8 cellular contexts compared by ENCODE assay signal in the genomic region with DNA sequence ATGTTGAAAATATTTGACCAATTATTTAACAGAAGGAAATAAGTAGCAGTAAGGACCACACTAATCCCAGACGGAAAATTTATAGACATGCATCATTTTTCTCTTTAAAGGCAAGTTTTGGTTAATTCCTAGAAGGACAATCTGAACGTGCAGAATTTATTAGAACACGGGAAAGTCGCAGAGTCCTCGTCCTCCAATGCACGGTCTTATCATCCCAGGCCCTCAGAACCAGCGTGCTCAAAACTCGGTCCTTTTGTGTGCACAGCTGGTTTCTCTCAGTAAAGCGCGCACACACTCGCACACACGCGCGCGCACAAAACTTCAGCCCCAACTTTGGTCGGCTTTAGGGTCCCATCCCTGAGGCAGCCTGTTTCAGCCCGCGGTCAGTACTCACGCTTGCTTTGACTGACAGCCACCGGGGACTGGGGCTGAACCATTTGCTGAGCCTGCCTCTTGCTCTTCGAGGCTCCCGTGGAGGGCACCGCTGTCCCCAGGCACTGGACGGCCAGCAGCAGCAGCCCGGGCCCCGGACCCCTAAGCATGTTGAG. TPM values are rescaled to one million over a fixed set of nuclear protein-coding genes. Genes with fewer than 3 reads are reported as not detected.
DNase-seq lines count a peak whose midpoint lies in the region; ATAC-seq and TF ChIP-seq lines count a peak whose summit lies in the region.

No MANE protein-coding gene starts in this region.

- intact Hi-C loops in right cardiac atrium (cut with DNase I) (no loop called here), gastrocnemius medialis (cut with DNase I; ENCODE audit: low total_unique reads) (loop anchor here (5.0 to 10.0 kb wide), 2 partner anchors 38 to 621 kb away; no protein-coding TSS in a partner anchor)

- peak overlapping the region; percentile 95 for H3K4me2 ChIP-seq in BLaER1

- peaks cover 6% of the 10 kb centered on the region for H3K4me1 Mint-ChIP-seq in activated T-helper 17 cell treated with anti-CD3 and anti-CD28 coated beads, Interleukin-2, amount 50 U/mL, for 72 hours

- no peaks in the 10 kb centered on the region for H3K9me3 ChIP-seq in BLaER1
- H3K9me3 ChIP-seq in right cardiac atrium (ENCODE audit: control insufficient read depth, low read length): no peaks in the 10 kb centered on the region
- H3K9me3 ChIP-seq in gastrocnemius medialis: no peaks in the 10 kb centered on the region

- no peaks in the 10 kb centered on the region for H3K36me3 ChIP-seq in BLaER1
- no peaks in the 10 kb centered on the region for H3K36me3 ChIP-seq in gastrocnemius medialis

- in situ Hi-C loops in gastrocnemius medialis (cut with MboI; ENCODE audit: low sequenced_read_pairs in 4 of 4): no loop called here

- DNase-seq in right cardiac atrium (peak in 2 of 3 donors; percentile 51 to 77), gastrocnemius medialis (no peak), SHP77 (lab: John Stamatoyannopoulos, UW) (no peak), NCI-H2029 treated with DMSO at 0.1 percent for 48 hours (lab: John Stamatoyannopoulos, UW) (no peak)

- no peak for TF ChIP-seq CTCF in gastrocnemius medialis (IDR thresholded peaks at IDR 0.05 in 4 of 5, conservative IDR thresholded peaks at IDR 0.05 in 1 of 5)

- H3K27me3 ChIP-seq in BLaER1 (peaks cover 40% of the 10 kb centered on the region), right cardiac atrium (ENCODE audit: control insufficient read depth, insufficient read depth) (no peaks in the 10 kb centered on the region), gastrocnemius medialis (peaks cover 10 to 42% (median 17%) of the 10 kb centered on the region in 3 donors)

- WGBS in right cardiac atrium: 2% methylated on average over 26 of the region's 26 CpGs

- no peak overlapping the region; the same call in 1 of the 2 replicates for H3K9ac ChIP-seq in BLaER1

- H3K4me3 Mint-ChIP-seq in activated T-helper 17 cell treated with anti-CD3 and anti-CD28 coated beads, Interleukin-2, amount 50 U/mL, for 72 hours: peak overlapping the region; percentile 74

- peaks cover 4% of the 10 kb centered on the region for H3K9me3 Mint-ChIP-seq in activated T-helper 17 cell treated with anti-CD3 and anti-CD28 coated beads, Interleukin-2, amount 50 U/mL, for 72 hours

- no peak overlapping the region for H3K27ac Mint-ChIP-seq in activated T-helper 17 cell treated with anti-CD3 and anti-CD28 coated beads, Interleukin-2, amount 50 U/mL, for 72 hours

- H3K4me3 ChIP-seq in BLaER1 (peak overlapping the region; percentile 73), right cardiac atrium (ENCODE audit: low read length) (peak overlapping the region; percentile 62), gastrocnemius medialis (peak overlapping the region; percentile 63 to 69 (median 64))

- H3K36me3 Mint-ChIP-seq in activated T-helper 17 cell treated with anti-CD3 and anti-CD28 coated beads, Interleukin-2, amount 50 U/mL, for 72 hours (ENCODE audit: low read depth): no peaks in the 10 kb centered on the region

- TF ChIP-seq POLR2A in gastrocnemius medialis (IDR thresholded peaks at IDR 0.05): no peak

- peaks cover 67% of the 10 kb centered on the region for H3K27me3 Mint-ChIP-seq in activated T-helper 17 cell treated with anti-CD3 and anti-CD28 coated beads, Interleukin-2, amount 50 U/mL, for 72 hours

- no peaks in the 10 kb centered on the region for H4K20me1 ChIP-seq in BLaER1

- H3K27ac ChIP-seq in BLaER1 (no peak overlapping the region), right cardiac atrium (ENCODE audit: low read length) (peak overlapping the region; percentile 50), gastrocnemius medialis (peak overlapping the region; percentile 59 to 76 (median 74))

- H3K4me1 ChIP-seq in BLaER1 (peaks cover 15% of the 10 kb centered on the region), right cardiac atrium (ENCODE audit: control insufficient read depth, insufficient read depth, low read length) (no peaks in the 10 kb centered on the region), gastrocnemius medialis (peaks cover 5 to 10% of the 10 kb centered on the region in 2 donors)

- peak; percentile 34 for ATAC-seq in GM19395 (IDR thresholded peaks at IDR 0.05; ENCODE audit: unreplicated experiment)
- ATAC-seq in HG03520 (IDR thresholded peaks at IDR 0.05; ENCODE audit: unreplicated experiment): peak; percentile 40
- peak; percentile 37 for ATAC-seq in activated T-helper 17 cell treated with anti-CD3 and anti-CD28 coated beads, Interleukin-2, amount 50 U/mL, for 72 hours (replicated peaks)
- peak; percentile 40 to 44 for ATAC-seq in right cardiac atrium
- ATAC-seq in gastrocnemius medialis: peak; percentile 6 to 11

RNA-seq across cellular contexts. Expression of gene FN1, which starts 0.5 kb away (rescaled TPM):
- 1 to 10 TPM in 1 of 2 donors, under 1 TPM in 1; 0.97 to 1.2 TPM for total RNA-seq in activated T-helper 17 cell treated with anti-CD3 and anti-CD28 coated beads, Interleukin-2, amount 50 U/mL, for 72 hours
- 100 to 1,000 TPM; 205 to 530 (median 401) TPM for total RNA-seq in right cardiac atrium
- 284 TPM for polyA plus RNA-seq in right cardiac atrium
- total RNA-seq in gastrocnemius medialis: 100 to 1,000 TPM in 1 of 4 donors, 10 to 100 TPM in 3; 24.8 to 341 (median 58.6) TPM

Comparison
In these comparisons a context has a peak if more than half of its experiments do, and no peak if none do; other contexts are left out.
1. DNase-seq: peak in right cardiac atrium (2 of 3); none in gastrocnemius medialis (0 of 2), SHP77 (0 of 2) and NCI-H2029 treated with DMSO at 0.1 percent for 48 hours (single experiment).
2. RNA of gene FN1, which starts 0.5 kb away (total RNA-seq): 205 to 530 TPM in right cardiac atrium and 24.8 to 341 TPM in gastrocnemius medialis; 0.97 to 1.2 TPM in activated T-helper 17 cell treated with anti-CD3 and anti-CD28 coated beads, Interleukin-2, amount 50 U/mL, for 72 hours; every median in the first group is over 10 times any median in the second.
3. Peak in every context shown above with its lines, with median percentiles within 50 percentile points of each other: H3K4me3 ChIP-seq and ATAC-seq.